ENCODE assay signal across 1 cellular context in the genomic region with DNA sequence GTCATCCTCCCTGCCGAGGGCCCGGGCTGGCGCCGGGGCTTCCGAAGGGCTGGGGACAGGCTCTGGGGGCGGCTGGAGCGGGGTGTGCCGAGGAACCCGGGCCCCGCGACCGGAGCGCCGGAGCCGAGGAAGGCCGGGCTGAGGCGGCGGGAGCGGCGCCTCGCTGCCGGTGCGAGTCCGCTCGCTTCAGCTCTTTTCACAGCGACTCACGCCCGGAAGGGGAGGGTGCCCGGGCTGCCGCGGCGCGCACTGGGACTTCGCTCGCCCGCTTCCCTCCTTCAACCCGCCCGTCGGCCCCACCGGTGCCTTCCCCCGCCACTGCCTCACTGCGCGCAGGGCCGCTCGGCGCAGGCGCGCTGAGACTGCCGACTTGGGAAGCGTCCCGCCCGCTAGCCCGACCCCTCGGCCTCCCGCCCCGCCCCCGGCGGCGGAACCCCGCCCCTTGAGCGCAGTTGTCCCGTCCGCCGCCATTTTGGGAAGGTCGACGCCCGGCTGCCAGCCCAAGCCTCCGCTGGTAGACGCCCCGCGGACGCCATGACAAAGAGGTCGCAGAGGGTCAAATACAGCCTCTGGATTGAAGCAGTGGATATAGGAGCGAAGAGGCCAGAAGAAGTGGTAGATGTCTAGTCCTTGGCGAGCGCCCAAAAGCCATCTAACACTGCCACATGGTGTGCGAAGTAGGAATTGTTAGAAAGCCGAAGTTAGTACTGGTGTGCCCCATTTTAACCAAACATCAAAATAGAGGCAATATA.
TF ChIP-seq lines count a peak whose summit lies in the region.

Gene UBE2G1 (minus strand): TSS at position 364 of the 752 bp plus-strand sequence. CDS start 359 bp downstream, at position 5.

TF ChIP-seq in HepG2, 621 proteins besides CTCF, POLR2A, EP300 and RAD21 (continued from another document and continues in another):
- TF ChIP-seq ZNF18 (CRISPR knock-in tag; IDR thresholded peaks at IDR 0.05; ENCODE audit: insufficient replicate concordance) (peak; percentile 14), ZBTB25 (CRISPR knock-in tag; IDR thresholded peaks at IDR 0.05) (peak; percentile 76), ZNF256 (CRISPR knock-in tag; conservative IDR thresholded peaks at IDR 0.05) (no peak), PAXIP1 (CRISPR knock-in tag; conservative IDR thresholded peaks at IDR 0.05) (no peak; the same call in 1 of the 2 replicates), PLRG1 (conservative IDR thresholded peaks at IDR 0.05) (no peak), ZBTB3 (CRISPR knock-in tag; IDR thresholded peaks at IDR 0.05; ENCODE audit: borderline replicate concordance, low read depth) (no peak), ZNF720 (CRISPR knock-in tag; IDR thresholded peaks at IDR 0.05) (no peak), ZNF281 (CRISPR knock-in tag; IDR thresholded peaks at IDR 0.05; ENCODE audit: borderline replicate concordance) (no peak), TCF7L2 (IDR thresholded peaks at IDR 0.05; ENCODE audit: low read depth, low read length) (no peak), MBNL3 (CRISPR knock-in tag; conservative IDR thresholded peaks at IDR 0.05) (no peak), ZSCAN20 (CRISPR knock-in tag; IDR thresholded peaks at IDR 0.05; ENCODE audit: borderline replicate concordance) (peak; percentile 59; the same call in 1 of the 2 replicates), ZNF350 (CRISPR knock-in tag; IDR thresholded peaks at IDR 0.05; ENCODE audit: borderline replicate concordance, low read depth) (peak; percentile 71), NFKBIZ (CRISPR knock-in tag; IDR thresholded peaks at IDR 0.05) (no peak), SMYD3 (CRISPR knock-in tag; IDR thresholded peaks at IDR 0.05) (no peak), JARID2 (CRISPR knock-in tag; IDR thresholded peaks at IDR 0.05; ENCODE audit: insufficient replicate concordance) (no peak), ZMAT3 (CRISPR knock-in tag; conservative IDR thresholded peaks at IDR 0.05) (0 out of 2 replicates have a peak, but pooled peaks have one; percentile 41), HNRNPUL1 (IDR thresholded peaks at IDR 0.05; ENCODE audit: low read depth, low read length) (no peak), ZNF234 (CRISPR knock-in tag; conservative IDR thresholded peaks at IDR 0.05) (no peak), ARHGAP35 (CRISPR knock-in tag; IDR thresholded peaks at IDR 0.05; ENCODE audit: borderline replicate concordance) (no peak), NAIF1 (CRISPR knock-in tag; IDR thresholded peaks at IDR 0.05; ENCODE audit: borderline replicate concordance) (no peak)
- TF ChIP-seq, protein P1, sequence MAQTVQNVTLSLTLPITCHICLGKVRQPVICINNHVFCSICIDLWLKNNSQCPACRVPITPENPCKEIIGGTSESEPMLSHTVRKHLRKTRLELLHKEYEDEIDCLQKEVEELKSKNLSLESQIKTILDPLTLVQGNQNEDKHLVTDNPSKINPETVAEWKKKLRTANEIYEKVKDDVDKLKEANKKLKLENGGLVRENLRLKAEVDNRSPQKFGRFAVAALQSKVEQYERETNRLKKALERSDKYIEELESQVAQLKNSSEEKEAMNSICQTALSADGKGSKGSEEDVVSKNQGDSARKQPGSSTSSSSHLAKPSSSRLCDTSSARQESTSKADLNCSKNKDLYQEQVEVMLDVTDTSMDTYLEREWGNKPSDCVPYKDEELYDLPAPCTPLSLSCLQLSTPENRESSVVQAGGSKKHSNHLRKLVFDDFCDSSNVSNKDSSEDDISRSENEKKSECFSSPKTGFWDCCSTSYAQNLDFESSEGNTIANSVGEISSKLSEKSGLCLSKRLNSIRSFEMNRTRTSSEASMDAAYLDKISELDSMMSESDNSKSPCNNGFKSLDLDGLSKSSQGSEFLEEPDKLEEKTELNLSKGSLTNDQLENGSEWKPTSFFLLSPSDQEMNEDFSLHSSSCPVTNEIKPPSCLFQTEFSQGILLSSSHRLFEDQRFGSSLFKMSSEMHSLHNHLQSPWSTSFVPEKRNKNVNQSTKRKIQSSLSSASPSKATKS (CRISPR knock-in tag; IDR thresholded peaks at IDR 0.05) = no peak
- TF ChIP-seq, protein P2, sequence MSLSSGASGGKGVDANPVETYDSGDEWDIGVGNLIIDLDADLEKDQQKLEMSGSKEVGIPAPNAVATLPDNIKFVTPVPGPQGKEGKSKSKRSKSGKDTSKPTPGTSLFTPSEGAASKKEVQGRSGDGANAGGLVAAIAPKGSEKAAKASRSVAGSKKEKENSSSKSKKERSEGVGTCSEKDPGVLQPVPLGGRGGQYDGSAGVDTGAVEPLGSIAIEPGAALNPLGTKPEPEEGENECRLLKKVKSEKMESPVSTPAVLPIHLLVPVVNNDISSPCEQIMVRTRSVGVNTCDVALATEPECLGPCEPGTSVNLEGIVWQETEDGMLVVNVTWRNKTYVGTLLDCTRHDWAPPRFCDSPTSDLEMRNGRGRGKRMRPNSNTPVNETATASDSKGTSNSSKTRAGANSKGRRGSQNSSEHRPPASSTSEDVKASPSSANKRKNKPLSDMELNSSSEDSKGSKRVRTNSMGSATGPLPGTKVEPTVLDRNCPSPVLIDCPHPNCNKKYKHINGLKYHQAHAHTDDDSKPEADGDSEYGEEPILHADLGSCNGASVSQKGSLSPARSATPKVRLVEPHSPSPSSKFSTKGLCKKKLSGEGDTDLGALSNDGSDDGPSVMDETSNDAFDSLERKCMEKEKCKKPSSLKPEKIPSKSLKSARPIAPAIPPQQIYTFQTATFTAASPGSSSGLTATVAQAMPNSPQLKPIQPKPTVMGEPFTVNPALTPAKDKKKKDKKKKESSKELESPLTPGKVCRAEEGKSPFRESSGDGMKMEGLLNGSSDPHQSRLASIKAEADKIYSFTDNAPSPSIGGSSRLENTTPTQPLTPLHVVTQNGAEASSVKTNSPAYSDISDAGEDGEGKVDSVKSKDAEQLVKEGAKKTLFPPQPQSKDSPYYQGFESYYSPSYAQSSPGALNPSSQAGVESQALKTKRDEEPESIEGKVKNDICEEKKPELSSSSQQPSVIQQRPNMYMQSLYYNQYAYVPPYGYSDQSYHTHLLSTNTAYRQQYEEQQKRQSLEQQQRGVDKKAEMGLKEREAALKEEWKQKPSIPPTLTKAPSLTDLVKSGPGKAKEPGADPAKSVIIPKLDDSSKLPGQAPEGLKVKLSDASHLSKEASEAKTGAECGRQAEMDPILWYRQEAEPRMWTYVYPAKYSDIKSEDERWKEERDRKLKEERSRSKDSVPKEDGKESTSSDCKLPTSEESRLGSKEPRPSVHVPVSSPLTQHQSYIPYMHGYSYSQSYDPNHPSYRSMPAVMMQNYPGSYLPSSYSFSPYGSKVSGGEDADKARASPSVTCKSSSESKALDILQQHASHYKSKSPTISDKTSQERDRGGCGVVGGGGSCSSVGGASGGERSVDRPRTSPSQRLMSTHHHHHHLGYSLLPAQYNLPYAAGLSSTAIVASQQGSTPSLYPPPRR (CRISPR knock-in tag; IDR thresholded peaks at IDR 0.05; ENCODE audit: borderline replicate concordance) = peak; percentile 41; the same call in 1 of the 2 replicates
- TF ChIP-seq, protein P3, sequence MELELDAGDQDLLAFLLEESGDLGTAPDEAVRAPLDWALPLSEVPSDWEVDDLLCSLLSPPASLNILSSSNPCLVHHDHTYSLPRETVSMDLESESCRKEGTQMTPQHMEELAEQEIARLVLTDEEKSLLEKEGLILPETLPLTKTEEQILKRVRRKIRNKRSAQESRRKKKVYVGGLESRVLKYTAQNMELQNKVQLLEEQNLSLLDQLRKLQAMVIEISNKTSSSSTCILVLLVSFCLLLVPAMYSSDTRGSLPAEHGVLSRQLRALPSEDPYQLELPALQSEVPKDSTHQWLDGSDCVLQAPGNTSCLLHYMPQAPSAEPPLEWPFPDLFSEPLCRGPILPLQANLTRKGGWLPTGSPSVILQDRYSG (CRISPR knock-in tag; IDR thresholded peaks at IDR 0.05) = no peak
- TF ChIP-seq, protein P4, sequence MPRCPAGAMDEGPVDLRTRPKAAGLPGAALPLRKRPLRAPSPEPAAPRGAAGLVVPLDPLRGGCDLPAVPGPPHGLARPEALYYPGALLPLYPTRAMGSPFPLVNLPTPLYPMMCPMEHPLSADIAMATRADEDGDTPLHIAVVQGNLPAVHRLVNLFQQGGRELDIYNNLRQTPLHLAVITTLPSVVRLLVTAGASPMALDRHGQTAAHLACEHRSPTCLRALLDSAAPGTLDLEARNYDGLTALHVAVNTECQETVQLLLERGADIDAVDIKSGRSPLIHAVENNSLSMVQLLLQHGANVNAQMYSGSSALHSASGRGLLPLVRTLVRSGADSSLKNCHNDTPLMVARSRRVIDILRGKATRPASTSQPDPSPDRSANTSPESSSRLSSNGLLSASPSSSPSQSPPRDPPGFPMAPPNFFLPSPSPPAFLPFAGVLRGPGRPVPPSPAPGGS (CRISPR knock-in tag; IDR thresholded peaks at IDR 0.05) = no peak
- TF ChIP-seq, protein P5, sequence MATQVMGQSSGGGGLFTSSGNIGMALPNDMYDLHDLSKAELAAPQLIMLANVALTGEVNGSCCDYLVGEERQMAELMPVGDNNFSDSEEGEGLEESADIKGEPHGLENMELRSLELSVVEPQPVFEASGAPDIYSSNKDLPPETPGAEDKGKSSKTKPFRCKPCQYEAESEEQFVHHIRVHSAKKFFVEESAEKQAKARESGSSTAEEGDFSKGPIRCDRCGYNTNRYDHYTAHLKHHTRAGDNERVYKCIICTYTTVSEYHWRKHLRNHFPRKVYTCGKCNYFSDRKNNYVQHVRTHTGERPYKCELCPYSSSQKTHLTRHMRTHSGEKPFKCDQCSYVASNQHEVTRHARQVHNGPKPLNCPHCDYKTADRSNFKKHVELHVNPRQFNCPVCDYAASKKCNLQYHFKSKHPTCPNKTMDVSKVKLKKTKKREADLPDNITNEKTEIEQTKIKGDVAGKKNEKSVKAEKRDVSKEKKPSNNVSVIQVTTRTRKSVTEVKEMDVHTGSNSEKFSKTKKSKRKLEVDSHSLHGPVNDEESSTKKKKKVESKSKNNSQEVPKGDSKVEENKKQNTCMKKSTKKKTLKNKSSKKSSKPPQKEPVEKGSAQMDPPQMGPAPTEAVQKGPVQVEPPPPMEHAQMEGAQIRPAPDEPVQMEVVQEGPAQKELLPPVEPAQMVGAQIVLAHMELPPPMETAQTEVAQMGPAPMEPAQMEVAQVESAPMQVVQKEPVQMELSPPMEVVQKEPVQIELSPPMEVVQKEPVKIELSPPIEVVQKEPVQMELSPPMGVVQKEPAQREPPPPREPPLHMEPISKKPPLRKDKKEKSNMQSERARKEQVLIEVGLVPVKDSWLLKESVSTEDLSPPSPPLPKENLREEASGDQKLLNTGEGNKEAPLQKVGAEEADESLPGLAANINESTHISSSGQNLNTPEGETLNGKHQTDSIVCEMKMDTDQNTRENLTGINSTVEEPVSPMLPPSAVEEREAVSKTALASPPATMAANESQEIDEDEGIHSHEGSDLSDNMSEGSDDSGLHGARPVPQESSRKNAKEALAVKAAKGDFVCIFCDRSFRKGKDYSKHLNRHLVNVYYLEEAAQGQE (IDR thresholded peaks at IDR 0.05; ENCODE audit: borderline replicate concordance in 1 of 2, low read depth in 1 of 2, low read length in 2 of 2) = no peak
